Comparison of ENCODE assay signal across 25 cellular contexts in the genomic region with DNA sequence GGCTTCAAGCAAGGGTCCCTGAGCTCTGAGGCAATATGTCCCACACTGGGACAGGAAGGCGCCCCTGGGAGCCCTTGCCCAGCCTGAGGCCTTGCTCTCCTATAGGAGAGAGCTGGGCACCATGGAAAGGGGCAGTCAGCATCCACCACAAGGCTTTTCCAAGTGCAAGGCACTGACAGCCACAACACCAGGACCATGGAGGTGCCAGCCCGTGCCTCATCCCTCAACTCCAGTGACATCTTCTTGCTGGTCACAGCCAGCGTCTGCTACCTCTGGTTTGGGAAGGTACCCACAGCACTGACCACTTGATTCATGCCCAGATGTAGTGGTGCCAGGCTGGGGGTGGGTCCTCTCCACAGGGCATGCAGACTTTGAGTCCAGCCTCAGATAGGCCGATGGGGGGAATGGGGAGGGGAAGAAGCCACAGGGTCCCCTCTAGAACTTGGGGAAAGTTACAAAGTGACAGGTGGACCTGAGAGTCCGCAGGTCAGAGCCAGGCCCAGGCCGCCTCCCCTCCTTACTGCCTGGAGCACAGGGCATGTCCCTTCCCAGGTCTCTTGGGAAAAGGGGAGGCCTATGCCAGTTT. TPM values are rescaled to one million over a fixed set of nuclear protein-coding genes. Genes with fewer than 3 reads are reported as not detected.
A peak's percentile ranks its signal among the peaks of the same experiment; 100 is the strongest.
DNase-seq lines count a peak whose midpoint lies in the region; ATAC-seq and TF ChIP-seq lines count a peak whose summit lies in the region.
"Had no signal": no experiment of that assay in that cellular context is flagged by ENCODE, and none has a peak within 500 bp of the region (broad histone marks: within the 10 kb centered on the region; RNA-seq: fewer than 3 reads in every experiment).

No MANE protein-coding gene starts in this region.

- no peak for ATAC-seq in activated CD4-positive, alpha-beta T cell treated with anti-CD3 and anti-CD28 coated beads for 36 hours
- ATAC-seq in stimulated activated naive CD8-positive, alpha-beta T cell treated with anti-CD3 and anti-CD28 coated beads, Interleukin-15, Interleukin-2, amounts not matched to agents 100 U/mL and 50 U/mL, for 24 hours: no peak
- ATAC-seq in HG02759 (IDR thresholded peaks at IDR 0.05; ENCODE audit: unreplicated experiment): no peak
- ATAC-seq: activated CD8-positive, alpha-beta T cell treated with anti-CD3 and anti-CD28 coated beads, Interleukin-2, amount 10 ng/mL, durations not matched to agents 7 days and 5 days; left lung; psoas muscle had no signal

- no peaks in the 10 kb centered on the region for H4K20me1 ChIP-seq in hepatocyte (ENCODE audit: insufficient read depth, poor library complexity, severe bottlenecking)

- peaks cover 0 to 59% (median 3%) of the 10 kb centered on the region in 3 donors for H3K36me3 ChIP-seq in Peyer's patch
- H3K36me3 ChIP-seq in hepatocyte (replicated peaks; ENCODE audit: insufficient read depth, low read depth): no peaks in the 10 kb centered on the region
- H3K36me3 ChIP-seq in prostate gland: peaks cover 0 to 3% of the 10 kb centered on the region in 2 donors

- H3K4me3 Mint-ChIP-seq in activated CD4-positive, alpha-beta T cell treated with anti-CD3 and anti-CD28 coated beads for 36 hours: no peak overlapping the region
- H3K4me3 Mint-ChIP-seq: activated CD8-positive, alpha-beta T cell treated with anti-CD3 and anti-CD28 coated beads, Interleukin-2, amount 10 ng/mL, durations not matched to agents 7 days and 5 days; brain; stimulated activated naive CD8-positive, alpha-beta T cell treated with anti-CD3 and anti-CD28 coated beads, Interleukin-15, Interleukin-2, amounts not matched to agents 100 ng/mL and 50 ng/mL, for 24 hours had no signal

- no peak overlapping the region for H3K4me2 ChIP-seq in hepatocyte
- H3K4me2 ChIP-seq: SK-N-SH, smooth muscle cell had no signal

- no peak for DNase-seq in activated CD4-positive, alpha-beta T cell treated with anti-CD3 and anti-CD28 coated beads for 36 hours
- no peak for DNase-seq in activated CD4-positive, alpha-beta T cell treated with anti-CD3 and anti-CD28 coated beads, Interleukin-2, amount 50 U/mL, for 4 hours
- DNase-seq in Peyer's patch (peak in 2 of 3 donors; percentile 42 to 47), hepatocyte (ENCODE audit: low spot score) (no peak), prostate gland (ENCODE audit: low spot score) (no peak), kidney tubule cell (ENCODE audit: low spot score) (no peak)
- no peak for DNase-seq in stimulated activated naive CD8-positive, alpha-beta T cell treated with anti-CD3 and anti-CD28 coated beads, Interleukin-15, Interleukin-2, amounts not matched to agents 100 U/mL and 50 U/mL, for 24 hours
- DNase-seq: 8988T; activated CD8-positive, alpha-beta T cell treated with anti-CD3 and anti-CD28 coated beads, Interleukin-2, amount 10 ng/mL, durations not matched to agents 7 days and 5 days; GDM1; midbrain; NCI-H1417 treated with DMSO at 0.1 percent for 48 hours; SK-N-SH; stimulated activated CD4-positive, alpha-beta T cell treated with anti-CD3 and anti-CD28 coated beads, Interleukin-4, amount 100 ng/mL, for 24 hours; upper lobe of left lung had no signal

- H3K9me2 ChIP-seq in hepatocyte (replicated peaks; ENCODE audit: insufficient read depth): no peaks in the 10 kb centered on the region
- H3K9me2 ChIP-seq: SK-N-SH had no signal

- peaks cover 6 to 43% (median 11%) of the 10 kb centered on the region in 4 donors for H3K4me1 ChIP-seq in Peyer's patch
- H3K4me1 ChIP-seq in hepatocyte (ENCODE audit: insufficient read depth): peaks cover 39% of the 10 kb centered on the region
- H3K4me1 ChIP-seq in prostate gland (replicated peaks): peaks cover 16% of the 10 kb centered on the region
- H3K4me1 ChIP-seq: HAP-1 had no signal

- no peak for TF ChIP-seq POLR2A in Peyer's patch (IDR thresholded peaks at IDR 0.05)
- TF ChIP-seq POLR2A in prostate gland (IDR thresholded peaks at IDR 0.05): no peak

- H3K9me3 ChIP-seq in Peyer's patch: no peaks in the 10 kb centered on the region
- H3K9me3 ChIP-seq in hepatocyte (ENCODE audit: low read depth): no peaks in the 10 kb centered on the region
- H3K9me3 ChIP-seq in prostate gland: no peaks in the 10 kb centered on the region
- H3K9me3 ChIP-seq: HAP-1, left lung, psoas muscle, SK-N-SH, upper lobe of left lung had no signal

- H3K27ac ChIP-seq in Peyer's patch (peak overlapping the region in 2 of 4 donors; percentile 31 to 67), hepatocyte (peak overlapping the region; percentile 98), prostate gland (peak overlapping the region; percentile 86 to 90)
- H3K27ac ChIP-seq: left lung, psoas muscle had no signal

- no peak overlapping the region for H2AFZ ChIP-seq in hepatocyte

- TF ChIP-seq CTCF in Peyer's patch (IDR thresholded peaks at IDR 0.05) (no peak), hepatocyte (IDR thresholded peaks at IDR 0.05; ENCODE audit: poor library complexity) (no peak), prostate gland (IDR thresholded peaks at IDR 0.05) (no peak)

- WGBS in hepatocyte (ENCODE audit: low lambda C conversion rate, missing lambda C conversion rate): 98% methylated on average over 6 of the region's 6 CpGs
- 91% methylated on average over 6 of the region's 6 CpGs for WGBS in prostate gland

- no peak overlapping the region for H3K4me3 ChIP-seq in Peyer's patch
- H3K4me3 ChIP-seq in hepatocyte: no peak overlapping the region
- H3K4me3 ChIP-seq in prostate gland: no peak overlapping the region
- H3K4me3 ChIP-seq: HAP-1, left lung, psoas muscle, smooth muscle cell, upper lobe of left lung had no signal

- no peaks in the 10 kb centered on the region for H3K9me3 Mint-ChIP-seq in activated CD4-positive, alpha-beta T cell treated with anti-CD3 and anti-CD28 coated beads for 36 hours (ENCODE audit: low read depth)
- H3K9me3 Mint-ChIP-seq: activated naive CD4-positive, alpha-beta T cell treated with anti-CD3 and anti-CD28 coated beads, Interleukin-2, amount 50 U/mL, for 72 hours; brain; stimulated activated naive CD8-positive, alpha-beta T cell treated with anti-CD3 and anti-CD28 coated beads, Interleukin-15, Interleukin-2, amounts not matched to agents 100 ng/mL and 50 ng/mL, for 24 hours had no signal

- H3K27ac Mint-ChIP-seq in activated CD4-positive, alpha-beta T cell treated with anti-CD3 and anti-CD28 coated beads for 36 hours: peak overlapping the region; percentile 31
- H3K27ac Mint-ChIP-seq: activated CD8-positive, alpha-beta T cell treated with anti-CD3 and anti-CD28 coated beads, Interleukin-2, amount 10 ng/mL, durations not matched to agents 7 days and 5 days; stimulated activated naive CD8-positive, alpha-beta T cell treated with anti-CD3 and anti-CD28 coated beads, Interleukin-15, Interleukin-2, amounts not matched to agents 100 ng/mL and 50 ng/mL, for 24 hours had no signal

- CTCF ChIA-PET in activated CD4-positive, alpha-beta T cell treated with anti-CD3 and anti-CD28 coated beads for 36 hours (lab: Charles Lee): interaction anchor here (0.5 to 2.0 kb wide), 2 partner anchors 18 to 653 kb away, joined by 3 to 9 read pairs; no protein-coding TSS in a partner anchor

- H3K27me3 Mint-ChIP-seq in activated CD4-positive, alpha-beta T cell treated with anti-CD3 and anti-CD28 coated beads for 36 hours: no peaks in the 10 kb centered on the region
- H3K27me3 Mint-ChIP-seq: stimulated activated naive CD8-positive, alpha-beta T cell treated with anti-CD3 and anti-CD28 coated beads, Interleukin-15, Interleukin-2, amounts not matched to agents 100 ng/mL and 50 ng/mL, for 24 hours had no signal

- intact Hi-C loops in activated CD4-positive, alpha-beta T cell treated with anti-CD3 and anti-CD28 coated beads for 36 hours (cut with DNase I, micrococcal nuclease): no loop called here
- intact Hi-C loops in prostate gland (cut with DNase I): loop anchor here (5.0 kb wide), 1 partner anchor 35 kb away; the partner anchor contains the start of gene DLEC1

- no peaks in the 10 kb centered on the region for H3K79me2 ChIP-seq in hepatocyte

- H3K27me3 ChIP-seq in Peyer's patch (no peaks in the 10 kb centered on the region), hepatocyte (no peaks in the 10 kb centered on the region), prostate gland (replicated peaks; ENCODE audit: insufficient read depth) (no peaks in the 10 kb centered on the region)
- H3K27me3 ChIP-seq: left lung, upper lobe of left lung had no signal

- POLR2A ChIA-PET in activated CD4-positive, alpha-beta T cell treated with anti-CD3 and anti-CD28 coated beads for 36 hours (lab: Charles Lee): no interaction called here

- H3K4me1 Mint-ChIP-seq in activated CD4-positive, alpha-beta T cell treated with anti-CD3 and anti-CD28 coated beads for 36 hours: peaks cover 24% of the 10 kb centered on the region

- H3K36me3 Mint-ChIP-seq in activated CD4-positive, alpha-beta T cell treated with anti-CD3 and anti-CD28 coated beads for 36 hours (ENCODE audit: low read depth): peaks cover 15% of the 10 kb centered on the region
- H3K36me3 Mint-ChIP-seq: activated naive CD4-positive, alpha-beta T cell treated with anti-CD3 and anti-CD28 coated beads, Interleukin-2, amount 50 U/mL, for 72 hours; brain had no signal

RNA-seq across cellular contexts. Expression of gene VILL, which starts 11.8 kb away (rescaled TPM):
- total RNA-seq in activated CD4-positive, alpha-beta T cell treated with anti-CD3 and anti-CD28 coated beads for 36 hours: 10 to 100 TPM in 1 of 2 experiments, 1 to 10 TPM in 1; 9.2 to 12.1 TPM
- total RNA-seq in Peyer's patch (100 to 1,000 TPM in 3 of 4 donors, 10 to 100 TPM in 1; 59.4 to 309 (median 230) TPM), hepatocyte (47.0 and 47.4 TPM in 2 replicates), prostate gland (10 to 100 TPM; 29.1 to 29.3 TPM)
- 39.3 and 39.7 TPM in 2 replicates for polyA plus RNA-seq in hepatocyte
- polyA plus RNA-seq: neural cell had no signal

RNA-seq across cellular contexts. Expression of gene PLCD1, which starts 27.1 kb away (rescaled TPM):
- total RNA-seq in activated CD4-positive, alpha-beta T cell treated with anti-CD3 and anti-CD28 coated beads for 36 hours: 10 to 100 TPM; 10.9 to 13.5 TPM
- total RNA-seq in Peyer's patch: 10 to 100 TPM; 36.6 to 47.0 (median 40.5) TPM
- 17.1 and 22.6 TPM in 2 replicates for total RNA-seq in hepatocyte
- polyA plus RNA-seq in hepatocyte: 21.7 and 24.8 TPM in 2 replicates
- 100 to 1,000 TPM in 1 of 2 donors, 10 to 100 TPM in 1; 29.7 to 176 TPM for total RNA-seq in prostate gland

RNA-seq across cellular contexts. Expression of gene DLEC1, which starts 36.6 kb away (rescaled TPM):
- total RNA-seq in activated CD4-positive, alpha-beta T cell treated with anti-CD3 and anti-CD28 coated beads for 36 hours: under 1 TPM; 0.19 to 0.46 TPM
- total RNA-seq in Peyer's patch (1 to 10 TPM in 1 of 4 donors, under 1 TPM in 3; 0.18 to 2.2 (median 0.75) TPM), hepatocyte (0.23 and 0.68 TPM in 2 replicates), prostate gland (10 to 100 TPM in 1 of 2 donors, under 1 TPM in 1; 0.32 to 13.1 TPM)
- 1.5 and 1.6 TPM in 2 replicates for polyA plus RNA-seq in hepatocyte
- total RNA-seq: RPMI7951 had no signal

Comparison
In these comparisons a context has a peak if more than half of its experiments do, and no peak if none do; other contexts are left out.
1. DNase-seq: peak in Peyer's patch (2 of 3); none in activated CD4-positive, alpha-beta T cell treated with anti-CD3 and anti-CD28 coated beads for 36 hours (single experiment), activated CD4-positive, alpha-beta T cell treated with anti-CD3 and anti-CD28 coated beads, Interleukin-2, amount 50 U/mL, for 4 hours (0 of 2), hepatocyte (single experiment), prostate gland (single experiment), stimulated activated naive CD8-positive, alpha-beta T cell treated with anti-CD3 and anti-CD28 coated beads, Interleukin-15, Interleukin-2, amounts not matched to agents 100 U/mL and 50 U/mL, for 24 hours (single experiment) and kidney tubule cell (single experiment).